In the genomic region with DNA sequence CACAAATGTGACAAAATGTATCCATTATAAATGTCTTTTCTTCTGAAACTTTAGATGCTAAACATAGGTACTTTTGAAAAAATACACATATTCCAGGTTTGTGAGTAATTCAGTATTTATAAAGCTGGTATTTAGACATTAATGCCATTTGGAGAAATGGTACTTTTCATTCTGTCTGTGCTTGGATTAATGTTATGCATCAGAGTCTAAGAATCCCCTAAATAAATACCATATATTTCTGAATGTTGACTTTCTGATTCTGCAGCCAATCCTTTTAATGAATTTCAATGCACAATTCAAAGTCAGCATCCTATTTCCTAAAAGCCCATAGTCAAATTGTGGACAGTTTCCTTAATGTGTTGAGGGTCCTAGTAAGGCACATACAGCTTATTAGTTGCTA, we compare ENCODE assay signal across 15 cellular contexts.
DNase-seq lines count a peak whose midpoint lies in the region; ATAC-seq, FAIRE-seq and TF ChIP-seq lines count a peak whose summit lies in the region.
"Had no signal": no experiment of that assay in that cellular context is flagged by ENCODE, and none has a peak within 500 bp of the region (broad histone marks: within the 10 kb centered on the region; RNA-seq: fewer than 3 reads in every experiment).

No MANE protein-coding gene starts in this region.

- POLR2A ChIA-PET in A549 (lab: Yijun Ruan, JAX) = interaction anchor here (1.4 kb wide), 1 partner anchor 145 kb away, joined by 4 read pairs; a partner anchor contains a TSS

- H3K4me3 ChIP-seq in A549 = no peak overlapping the region
- H3K4me3 ChIP-seq in astrocyte (ENCODE audit: insufficient read depth, low read depth, low read length) = no peak overlapping the region
- no peak overlapping the region for H3K4me3 ChIP-seq in skeletal muscle satellite cell (ENCODE audit: low read length)
- no peak overlapping the region for H3K4me3 ChIP-seq in osteoblast (ENCODE audit: insufficient read depth, low read length)
- H3K4me3 ChIP-seq: GM12878 had no signal

- H3K79me2 ChIP-seq in astrocyte (ENCODE audit: insufficient read depth, low read length) (no peaks in the 10 kb centered on the region), osteoblast (ENCODE audit: insufficient read depth, low read length) (no peaks in the 10 kb centered on the region)

- H3K9me3 ChIP-seq in A549 = 0 out of 3 replicates have a peak, but pooled peaks cover 6% of the 10 kb centered on the region
- no peaks in the 10 kb centered on the region for H3K9me3 ChIP-seq in astrocyte (ENCODE audit: insufficient read depth, low read depth, low read length)
- no peaks in the 10 kb centered on the region for H3K9me3 ChIP-seq in skeletal muscle satellite cell (replicated peaks; ENCODE audit: low read length)
- H3K9me3 ChIP-seq in osteoblast (ENCODE audit: low read depth, low read length) = no peaks in the 10 kb centered on the region

- peaks cover 42% of the 10 kb centered on the region for H3K4me1 ChIP-seq in A549
- H3K4me1 ChIP-seq in astrocyte (ENCODE audit: insufficient read depth, low read length) = no peaks in the 10 kb centered on the region
- H3K4me1 ChIP-seq in skeletal muscle satellite cell (ENCODE audit: control insufficient read depth, insufficient read depth, low read length) = peaks cover 34% of the 10 kb centered on the region
- H3K4me1 ChIP-seq in osteoblast (ENCODE audit: insufficient read depth, low read length) = peaks cover 14% of the 10 kb centered on the region

- DNase-seq in A549 (ENCODE audit: low read depth in 1 of 2, low spot score in 1 of 2) (no peak), HFFc6 (peak; percentile 28), astrocyte (ENCODE audit: low read depth) (peak; percentile 12), NCI-H510A (lab: John Stamatoyannopoulos, UW) (no peak), osteoblast (ENCODE audit: insufficient read length, low spot score, missing footprints) (no peak)
- DNase-seq: C1 segment of cervical spinal cord; Calu3; CD4-positive, alpha-beta T cell; DMS 273 treated with DMSO at 0.1 percent for 48 hours had no signal

- H3K27me3 Mint-ChIP-seq in HFFc6 (ENCODE audit: insufficient read depth) (no peaks in the 10 kb centered on the region), astrocyte (ENCODE audit: low read depth, unreplicated experiment) (no peaks in the 10 kb centered on the region)
- H3K27me3 Mint-ChIP-seq: B cell; CD4-positive, alpha-beta T cell had no signal

- H3K9ac ChIP-seq in astrocyte (ENCODE audit: low read length) (no peak overlapping the region), skeletal muscle satellite cell (ENCODE audit: low read depth, low read length) (no peak overlapping the region)

- H3K9me3 Mint-ChIP-seq in HFFc6 (no peaks in the 10 kb centered on the region; the same call in 1 of the 2 replicates), astrocyte (ENCODE audit: unreplicated experiment) (no peaks in the 10 kb centered on the region)
- H3K9me3 Mint-ChIP-seq: CD4-positive, alpha-beta T cell had no signal

- CTCF ChIA-PET in A549 (lab: Yijun Ruan, JAX) = interaction anchor here (1.2 to 1.8 kb wide), 3 partner anchors 18 to 30 kb away, joined by 3 to 7 read pairs (median 4); no protein-coding TSS in a partner anchor

- H3K4me1 Mint-ChIP-seq in HFFc6 (ENCODE audit: low read depth) (peaks cover 51% of the 10 kb centered on the region), astrocyte (ENCODE audit: low read depth, unreplicated experiment) (no peaks in the 10 kb centered on the region)
- H3K4me1 Mint-ChIP-seq: B cell had no signal

- H4K20me1 ChIP-seq in astrocyte (ENCODE audit: insufficient read depth, low read length) = no peaks in the 10 kb centered on the region
- H4K20me1 ChIP-seq in osteoblast (ENCODE audit: insufficient read depth, low read length) = no peaks in the 10 kb centered on the region

- TF ChIP-seq EP300 in A549 (IDR thresholded peaks at IDR 0.05) = 0 out of 5 replicates have a peak, but pooled peaks of 1 of the 2 experiments have one; percentile 22

- H3K4me3 Mint-ChIP-seq in HFFc6 = no peak overlapping the region
- no peak overlapping the region for H3K4me3 Mint-ChIP-seq in astrocyte (ENCODE audit: unreplicated experiment)
- H3K4me3 Mint-ChIP-seq: B cell; CD4-positive, alpha-beta T cell had no signal

- H3K36me3 ChIP-seq in astrocyte (ENCODE audit: insufficient read depth, low read length) = no peaks in the 10 kb centered on the region
- no peaks in the 10 kb centered on the region for H3K36me3 ChIP-seq in skeletal muscle satellite cell (ENCODE audit: insufficient read depth, low read length)
- no peaks in the 10 kb centered on the region for H3K36me3 ChIP-seq in osteoblast (ENCODE audit: insufficient read depth, low read length)

- H3K27ac Mint-ChIP-seq in HFFc6 = peak overlapping the region; percentile 54
- H3K27ac Mint-ChIP-seq in astrocyte (ENCODE audit: unreplicated experiment) = no peak overlapping the region
- H3K27ac Mint-ChIP-seq: B cell; CD4-positive, alpha-beta T cell had no signal

- H3K4me2 ChIP-seq in A549 (peak overlapping the region; percentile 35), astrocyte (ENCODE audit: low read length) (peak overlapping the region; percentile 3), skeletal muscle satellite cell (ENCODE audit: low read length) (peak overlapping the region; percentile 16), osteoblast (ENCODE audit: insufficient read depth, low read length) (no peak overlapping the region)

- ATAC-seq in A549 (peak in 1 of 2 experiments; percentile 48; a peak in 2 of 6 replicates), HG03342 (IDR thresholded peaks at IDR 0.05; ENCODE audit: unreplicated experiment) (no peak)
- ATAC-seq: GM12878, HCT116 had no signal

- H3K36me3 Mint-ChIP-seq in HFFc6 (ENCODE audit: low read depth) (peaks cover 4% of the 10 kb centered on the region; the same call in 1 of the 2 replicates), astrocyte (ENCODE audit: low read depth, unreplicated experiment) (no peaks in the 10 kb centered on the region)

- no peak for TF ChIP-seq RAD21 in A549 (conservative IDR thresholded peaks at IDR 0.05 in 1 of 2, IDR thresholded peaks at IDR 0.05 in 1 of 2)

- no peak overlapping the region for H2AFZ ChIP-seq in astrocyte (ENCODE audit: low read depth, low read length)
- no peak overlapping the region for H2AFZ ChIP-seq in osteoblast (ENCODE audit: low read length)

- no peak for TF ChIP-seq POLR2A in A549 (IDR thresholded peaks at IDR 0.05; ENCODE audit: low read length)

- FAIRE-seq in A549 (lab: Jason Lieb, UNC) (peak; percentile 67), astrocyte (lab: Jason Lieb, UNC) (peak; percentile 70)
- FAIRE-seq: GM12878, GM18507 had no signal

- H3K27ac ChIP-seq in A549 = peak overlapping the region; percentile 44 to 78
- H3K27ac ChIP-seq in astrocyte (ENCODE audit: low read depth, low read length) = no peak overlapping the region
- H3K27ac ChIP-seq in osteoblast (ENCODE audit: low read depth, low read length) = no peak overlapping the region

- H3K27me3 ChIP-seq in astrocyte (ENCODE audit: insufficient read depth, low read length) (no peaks in the 10 kb centered on the region), skeletal muscle satellite cell (ENCODE audit: control insufficient read depth, insufficient read depth, low read length) (no peaks in the 10 kb centered on the region), osteoblast (ENCODE audit: insufficient read depth, low read length) (no peaks in the 10 kb centered on the region)

- TF ChIP-seq CTCF in A549 (IDR thresholded peaks at IDR 0.05) (no peak), HFFc6 (IDR thresholded peaks at IDR 0.05) (no peak), astrocyte (IDR thresholded peaks at IDR 0.05; ENCODE audit: insufficient read depth, low read depth, low read length) (no peak), osteoblast (IDR thresholded peaks at IDR 0.05; ENCODE audit: extremely low read depth, low read depth, low read length) (no peak)

TF ChIP-seq in A549, 52 proteins besides CTCF, POLR2A, EP300 and RAD21 (continues in another document):
- no peak for TF ChIP-seq BHLHE40 (IDR thresholded peaks at IDR 0.05; ENCODE audit: low read depth, low read length)
- TF ChIP-seq NPAS2 (CRISPR knock-in tag; IDR thresholded peaks at IDR 0.05; ENCODE audit: borderline replicate concordance) = no peak
- TF ChIP-seq HEYL (CRISPR knock-in tag; IDR thresholded peaks at IDR 0.05) = no peak
- no peak for TF ChIP-seq NFE2L2 (conservative IDR thresholded peaks at IDR 0.05; ENCODE audit: low read length)
- TF ChIP-seq, protein P1, sequence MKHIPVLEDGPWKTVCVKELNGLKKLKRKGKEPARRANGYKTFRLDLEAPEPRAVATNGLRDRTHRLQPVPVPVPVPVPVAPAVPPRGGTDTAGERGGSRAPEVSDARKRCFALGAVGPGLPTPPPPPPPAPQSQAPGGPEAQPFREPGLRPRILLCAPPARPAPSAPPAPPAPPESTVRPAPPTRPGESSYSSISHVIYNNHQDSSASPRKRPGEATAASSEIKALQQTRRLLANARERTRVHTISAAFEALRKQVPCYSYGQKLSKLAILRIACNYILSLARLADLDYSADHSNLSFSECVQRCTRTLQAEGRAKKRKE (CRISPR knock-in tag; IDR thresholded peaks at IDR 0.05; ENCODE audit: low read depth) = no peak
- 0 out of 5 replicates have a peak, but pooled peaks of 1 of the 2 experiments have one; percentile 32 for TF ChIP-seq JUN (IDR thresholded peaks at IDR 0.05)
- no peak for TF ChIP-seq FOSB (CRISPR knock-in tag; IDR thresholded peaks at IDR 0.05)
- TF ChIP-seq EHF (CRISPR knock-in tag; IDR thresholded peaks at IDR 0.05) = no peak
- no peak for TF ChIP-seq CHD4 (IDR thresholded peaks at IDR 0.05; ENCODE audit: borderline replicate concordance)
- TF ChIP-seq SREBF2 (IDR thresholded peaks at IDR 0.05) = no peak
- no peak for TF ChIP-seq HOXB13 (CRISPR knock-in tag; IDR thresholded peaks at IDR 0.05; ENCODE audit: low read depth)
- TF ChIP-seq MYC (IDR thresholded peaks at IDR 0.05; ENCODE audit: borderline replicate concordance, low read length) = no peak
- no peak for TF ChIP-seq HOXB5 (CRISPR knock-in tag; IDR thresholded peaks at IDR 0.05)
- TF ChIP-seq, protein P2, sequence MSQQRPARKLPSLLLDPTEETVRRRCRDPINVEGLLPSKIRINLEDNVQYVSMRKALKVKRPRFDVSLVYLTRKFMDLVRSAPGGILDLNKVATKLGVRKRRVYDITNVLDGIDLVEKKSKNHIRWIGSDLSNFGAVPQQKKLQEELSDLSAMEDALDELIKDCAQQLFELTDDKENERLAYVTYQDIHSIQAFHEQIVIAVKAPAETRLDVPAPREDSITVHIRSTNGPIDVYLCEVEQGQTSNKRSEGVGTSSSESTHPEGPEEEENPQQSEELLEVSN (IDR thresholded peaks at IDR 0.05; ENCODE audit: borderline replicate concordance, low read depth) = no peak
- TF ChIP-seq ZC3H11A (IDR thresholded peaks at IDR 0.05) = no peak
- TF ChIP-seq RCOR1 (IDR thresholded peaks at IDR 0.05; ENCODE audit: low read depth, low read length) = no peak

Comparison
In these comparisons a context has a peak if more than half of its experiments do, and no peak if none do; other contexts are left out.
1. DNase-seq: peak in HFFc6 (single experiment) and astrocyte (single experiment); none in A549 (0 of 2), NCI-H510A (single experiment) and osteoblast (single experiment).
2. H3K27ac ChIP-seq: peak in A549 (2 of 2); none in astrocyte (single experiment) and osteoblast (single experiment).